ENCODE assay signal across 8 cellular contexts in genomic region chr1:35768350-35769187, GRCh38. TPM values are rescaled to one million over a fixed set of nuclear protein-coding genes. Genes with fewer than 3 reads are reported as not detected.
DNase-seq lines count a peak whose midpoint lies in the region; ATAC-seq, FAIRE-seq and TF ChIP-seq lines count a peak whose summit lies in the region.

No MANE protein-coding gene starts in this region.

- peaks cover 3% of the 10 kb centered on the region for H3K36me3 Mint-ChIP-seq in central memory CD8-positive, alpha-beta T cell (ENCODE audit: insufficient read depth)

- TF ChIP-seq POLR2A in GM12891 (IDR thresholded peaks at IDR 0.05; ENCODE audit: low read depth, low read length) = no peak

- no peak for FAIRE-seq in GM12891 (lab: Jason Lieb, UNC)

- no peaks in the 10 kb centered on the region for H3K27me3 Mint-ChIP-seq in central memory CD8-positive, alpha-beta T cell

- peak overlapping the region; percentile 93 for H3K27ac Mint-ChIP-seq in central memory CD8-positive, alpha-beta T cell (ENCODE audit: low read depth)

- H3K27me3 ChIP-seq in MG63 = no peaks in the 10 kb centered on the region

- DNase-seq in EL (peak; percentile 11), MG63 (no peak), myocyte (ENCODE audit: low read depth) (peak; percentile 20), GM12891 (ENCODE audit: insufficient read length, low spot score) (no peak)
- no peak for DNase-seq in central memory CD8-positive, alpha-beta T cell (ENCODE audit: low spot score in 2 of 2)

- peaks cover 7% of the 10 kb centered on the region for H3K4me1 Mint-ChIP-seq in central memory CD8-positive, alpha-beta T cell

- H3K36me3 ChIP-seq in MG63 = peaks cover 18% of the 10 kb centered on the region

- H3K9me3 Mint-ChIP-seq in central memory CD8-positive, alpha-beta T cell = no peaks in the 10 kb centered on the region

- H3K4me3 Mint-ChIP-seq in central memory CD8-positive, alpha-beta T cell = peak overlapping the region; percentile 94

- no peak for ATAC-seq in central memory CD8-positive, alpha-beta T cell (replicated peaks; ENCODE audit: extremely low read depth, poor library complexity, severe bottlenecking)
- no peak for ATAC-seq in GM19395 (IDR thresholded peaks at IDR 0.05; ENCODE audit: unreplicated experiment)
- no peak for ATAC-seq in HG02973 (IDR thresholded peaks at IDR 0.05; ENCODE audit: unreplicated experiment)
- ATAC-seq in GM18868 (IDR thresholded peaks at IDR 0.05; ENCODE audit: unreplicated experiment) = no peak

- no peaks in the 10 kb centered on the region for H3K9me3 ChIP-seq in MG63

- H3K4me3 ChIP-seq in MG63 = peak overlapping the region; percentile 85

TF ChIP-seq in GM12891, 5 proteins besides CTCF, POLR2A, EP300 and RAD21:
- TF ChIP-seq POLR2AphosphoS5 (IDR thresholded peaks at IDR 0.05; ENCODE audit: low read depth, low read length) = no peak
- no peak for TF ChIP-seq POU2F2 (IDR thresholded peaks at IDR 0.05; ENCODE audit: low read depth, low read length)
- TF ChIP-seq SPI1 (IDR thresholded peaks at IDR 0.05; ENCODE audit: low read depth, low read length) = no peak
- TF ChIP-seq PAX5 (IDR thresholded peaks at IDR 0.05; ENCODE audit: insufficient read depth, low read length, severe bottlenecking) = no peak
- TF ChIP-seq TAF1 (IDR thresholded peaks at IDR 0.05; ENCODE audit: low read depth, low read length) = no peak

RNA-seq across cellular contexts. Expression of gene CLSPN, which starts 1.2 kb away (rescaled TPM):
- 10.0 and 13.8 TPM in 2 replicates for total RNA-seq in MG63 (2014; rRNA removed; shearing (Covaris generic); ENCODE audit: low replicate concordance)
- 0.51 and 0.52 TPM in 2 replicates for total RNA-seq in myocyte
- 0.34 TPM for polyA plus RNA-seq in myocyte (2012)
- 8.2 TPM for polyA plus RNA-seq in GM12891 (2012; ENCODE audit: low read depth, missing spikeins)

RNA-seq across cellular contexts. Expression of gene AGO4, which starts 39.2 kb away (rescaled TPM):
- total RNA-seq in MG63 (2014; rRNA removed; shearing (Covaris generic); ENCODE audit: low replicate concordance) = 1.2 and 2.5 TPM in 2 replicates
- total RNA-seq in myocyte = 12.7 and 14.1 TPM in 2 replicates
- 9.5 TPM for polyA plus RNA-seq in myocyte (2012)
- 2.5 TPM for polyA plus RNA-seq in GM12891 (2012; ENCODE audit: low read depth, missing spikeins)

RNA-seq across cellular contexts. Expression of gene C1orf216, which starts 49.9 kb away (rescaled TPM):
- 9.0 and 12.1 TPM in 2 replicates for total RNA-seq in MG63 (2014; rRNA removed; shearing (Covaris generic); ENCODE audit: low replicate concordance)
- 29.0 and 37.5 TPM in 2 replicates for total RNA-seq in myocyte
- polyA plus RNA-seq in myocyte (2012) = 36.2 TPM
- polyA plus RNA-seq in GM12891 (2012; ENCODE audit: low read depth, missing spikeins) = 7.6 TPM

Comparison
In these comparisons a context has a peak if more than half of its experiments do, and no peak if none do; other contexts are left out.
1. DNase-seq: peak in EL (single experiment) and myocyte (single experiment); none in MG63 (single experiment), central memory CD8-positive, alpha-beta T cell (0 of 2) and GM12891 (single experiment).